14 cellular contexts compared by ENCODE assay signal in genomic region chr16:81602377-81602776, GRCh38.
"Had no signal": no experiment of that assay in that cellular context is flagged by ENCODE, and none has a peak within 500 bp of the region (broad histone marks: within the 10 kb centered on the region; RNA-seq: fewer than 3 reads in every experiment).

No MANE protein-coding gene starts in this region.

- H3K27me3 ChIP-seq: pancreas, stomach, thyroid gland had no signal

- H3K9me3 Mint-ChIP-seq: activated CD4-positive, alpha-beta memory T cell treated with anti-CD3 and anti-CD28 coated beads for 36 hours; activated naive CD8-positive, alpha-beta T cell treated with anti-CD3 and anti-CD28 coated beads, Interleukin-2, amount 10 ng/mL, durations not matched to agents 7 days and 5 days; natural killer cell treated with Interleukin-12 subunit alpha and Interleukin-12 subunit beta and Interleukin-15 and Interleukin-18, amount 100 ng/mL, for 72 hours had no signal

- H3K4me3 ChIP-seq: pancreas, stomach, thyroid gland had no signal

- H3K36me3 ChIP-seq: pancreas, stomach, thyroid gland had no signal

- H3K27ac ChIP-seq: pancreas had no signal

- H3K9me3 ChIP-seq: pancreas, stomach, thyroid gland had no signal

- H3K27ac Mint-ChIP-seq: activated CD4-positive, alpha-beta memory T cell treated with anti-CD3 and anti-CD28 coated beads for 36 hours; activated naive CD8-positive, alpha-beta T cell treated with anti-CD3 and anti-CD28 coated beads, Interleukin-2, amount 10 ng/mL, durations not matched to agents 7 days and 5 days; natural killer cell treated with Interleukin-12 subunit alpha and Interleukin-12 subunit beta and Interleukin-15 and Interleukin-18, amount 100 ng/mL, for 72 hours had no signal

- H3K4me3 Mint-ChIP-seq: activated CD4-positive, alpha-beta memory T cell treated with anti-CD3 and anti-CD28 coated beads for 36 hours; activated naive CD8-positive, alpha-beta T cell treated with anti-CD3 and anti-CD28 coated beads, Interleukin-2, amount 10 ng/mL, durations not matched to agents 7 days and 5 days; natural killer cell treated with Interleukin-12 subunit alpha and Interleukin-12 subunit beta and Interleukin-15 and Interleukin-18, amount 100 ng/mL, for 72 hours had no signal

- H3K27me3 Mint-ChIP-seq: activated CD4-positive, alpha-beta memory T cell treated with anti-CD3 and anti-CD28 coated beads for 36 hours; activated naive CD8-positive, alpha-beta T cell treated with anti-CD3 and anti-CD28 coated beads, Interleukin-2, amount 10 ng/mL, durations not matched to agents 7 days and 5 days; natural killer cell treated with Interleukin-12 subunit alpha and Interleukin-12 subunit beta and Interleukin-15 and Interleukin-18, amount 100 ng/mL, for 72 hours had no signal

- H3K36me3 Mint-ChIP-seq: activated CD4-positive, alpha-beta memory T cell treated with anti-CD3 and anti-CD28 coated beads for 36 hours; activated naive CD8-positive, alpha-beta T cell treated with anti-CD3 and anti-CD28 coated beads, Interleukin-2, amount 10 ng/mL, durations not matched to agents 7 days and 5 days; natural killer cell treated with Interleukin-12 subunit alpha and Interleukin-12 subunit beta and Interleukin-15 and Interleukin-18, amount 100 ng/mL, for 72 hours had no signal

- DNase-seq: activated CD4-positive, alpha-beta memory T cell treated with anti-CD3 and anti-CD28 coated beads for 36 hours; activated CD4-positive, alpha-beta T cell treated with anti-CD3 and anti-CD28 coated beads for 1 hour; activated gamma-delta T cell treated with Interleukin-2 at 50 U/mL for 16 hours; activated naive CD8-positive, alpha-beta T cell treated with anti-CD3 and anti-CD28 coated beads, Interleukin-2, amount 10 ng/mL, durations not matched to agents 7 days and 5 days; activated T-cell treated with anti-CD3 and anti-CD28 coated beads, Interleukin-2, amount 50 U/mL, for 48 hours; anterior cingulate cortex; hippocampal formation; left cardiac atrium; pancreas; retina; stomach; SW 1271; thyroid gland had no signal
